Comparison of ENCODE assay signal across 11 cellular contexts in the genomic region with DNA sequence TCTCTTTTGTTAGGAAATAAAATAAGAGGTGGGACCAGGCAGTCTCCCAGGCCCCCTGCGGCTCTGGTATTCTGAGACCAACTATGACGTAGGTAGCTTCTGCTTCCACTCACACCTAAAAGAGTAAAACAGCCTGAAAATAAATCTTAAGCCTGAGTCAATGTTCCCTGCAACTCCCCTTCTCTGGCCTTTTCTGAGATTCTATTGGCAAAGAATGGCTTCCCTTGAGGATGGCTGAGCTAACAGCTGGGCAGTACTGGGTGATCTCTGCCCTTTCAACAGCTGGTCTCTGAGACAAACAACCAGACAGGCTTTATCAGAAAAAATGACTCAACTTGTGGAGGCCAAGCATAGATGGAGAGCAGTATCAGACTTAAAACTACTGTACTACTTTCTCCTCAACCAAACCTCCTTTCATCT. TPM values are rescaled to one million over a fixed set of nuclear protein-coding genes. Genes with fewer than 3 reads are reported as not detected.
DNase-seq lines count a peak whose midpoint lies in the region; ATAC-seq, FAIRE-seq and TF ChIP-seq lines count a peak whose summit lies in the region.
"Had no signal": no experiment of that assay in that cellular context is flagged by ENCODE, and none has a peak within 500 bp of the region (broad histone marks: within the 10 kb centered on the region; RNA-seq: fewer than 3 reads in every experiment).

No MANE protein-coding gene starts in this region.

- WGBS in mesodermal cell (ENCODE audit: insufficient coverage in 2 of 2), 2 experiments = 83% methylated on average over 2 of the region's 2 CpGs; no CpG with 5 or more reads in 1 of the 2 experiments

- no peaks in the 10 kb centered on the region for H3K9me3 ChIP-seq in endothelial cell of umbilical vein (replicated peaks; ENCODE audit: control insufficient read depth, insufficient read depth, low read length)
- H3K9me3 ChIP-seq in mesodermal cell (ENCODE audit: control insufficient read depth, low read length) = no peaks in the 10 kb centered on the region
- H3K9me3 ChIP-seq in tibial artery = no peaks in the 10 kb centered on the region

- DNase-seq in MV-4-11 (lab: John Stamatoyannopoulos, UW) (peak; percentile 5), endothelial cell of umbilical vein (ENCODE audit: low read depth, low spot score) (peak; percentile 79), tibial artery (peak; percentile 69 to 73), NCI-H2107 treated with DMSO at 0.1 percent for 48 hours (lab: John Stamatoyannopoulos, UW; ENCODE audit: unreplicated experiment) (no peak)
- no peak for DNase-seq in stimulated activated CD4-positive, alpha-beta T cell treated with anti-CD3 and anti-CD28 coated beads, Interleukin-2, amount 100 ng/mL, for 24 hours
- DNase-seq: activated CD4-positive, alpha-beta T cell treated with anti-CD3 and anti-CD28 coated beads, Interleukin-2, amount 50 U/mL, for 4 hours; PC-3; stimulated activated CD4-positive, alpha-beta T cell treated with anti-CD3 and anti-CD28 coated beads, Interleukin-15, amount 100 ng/mL, for 24 hours had no signal

- BruUV-seq in endothelial cell of umbilical vein (replicated peaks; lab: Mats Ljungman, UMichigan) = no TSS peak

- H3K9me1 ChIP-seq in endothelial cell of umbilical vein (replicated peaks; ENCODE audit: control insufficient read depth, extremely low read depth, insufficient read depth, low read length) = no peaks in the 10 kb centered on the region

- no peak for TF ChIP-seq CTCF in endothelial cell of umbilical vein (IDR thresholded peaks at IDR 0.05; ENCODE audit: extremely low read depth in 1 of 2, insufficient read depth in 1 of 2, low read depth in 1 of 2, low read length in 2 of 2)
- no peak for TF ChIP-seq CTCF in tibial artery (IDR thresholded peaks at IDR 0.05)

- H4K20me1 ChIP-seq in endothelial cell of umbilical vein (replicated peaks; ENCODE audit: control insufficient read depth, extremely low read depth, insufficient read depth, low read length) = peaks cover 3% of the 10 kb centered on the region

- H3K4me1 ChIP-seq in endothelial cell of umbilical vein (ENCODE audit: control insufficient read depth, extremely low read depth, insufficient read depth, low read length) (no peaks in the 10 kb centered on the region), mesodermal cell (ENCODE audit: control insufficient read depth, insufficient read depth, low read length, poor library complexity, severe bottlenecking) (peaks cover 27% of the 10 kb centered on the region), tibial artery (peaks cover 0 to 94% (median 68%) of the 10 kb centered on the region in 4 donors)

- H3K27ac ChIP-seq in endothelial cell of umbilical vein (ENCODE audit: insufficient read depth, low read depth, low read length) (no peak overlapping the region), mesodermal cell (ENCODE audit: low read depth, low read length, severe bottlenecking) (peak overlapping the region; percentile 37), tibial artery (peak overlapping the region; percentile 69 to 83)
- H3K27ac ChIP-seq: cardiac muscle cell had no signal

- no peak for TF ChIP-seq POLR2A in endothelial cell of umbilical vein (IDR thresholded peaks at IDR 0.05; ENCODE audit: low read depth, low read length)

- H2AFZ ChIP-seq in endothelial cell of umbilical vein (ENCODE audit: low read depth, low read length) = no peak overlapping the region

- POLR2A ChIA-PET in endothelial cell of umbilical vein (lab: Charles Lee) = interaction anchor here (0.5 kb wide), 1 partner anchor 1971 kb away, joined by 3 read pairs; no protein-coding TSS in a partner anchor

- peaks cover 53% of the 10 kb centered on the region for H3K79me2 ChIP-seq in endothelial cell of umbilical vein (ENCODE audit: control insufficient read depth, insufficient read depth, low read length)

- dilution Hi-C loops in endothelial cell of umbilical vein (cut with MboI; ENCODE audit: extremely low pct_ligation_motif_present, low sequenced_read_pairs) = no loop called here

- H3K36me3 ChIP-seq in endothelial cell of umbilical vein (ENCODE audit: control insufficient read depth in 2 of 2, extremely low read depth in 1 of 2, insufficient read depth in 2 of 2, low read length in 2 of 2) (no peaks in the 10 kb centered on the region), mesodermal cell (ENCODE audit: control insufficient read depth, insufficient read depth, low read length) (peaks cover 22% of the 10 kb centered on the region), tibial artery (no peaks in the 10 kb centered on the region)
- H3K36me3 ChIP-seq: cardiac muscle cell had no signal

- H3K9ac ChIP-seq in endothelial cell of umbilical vein (replicated peaks; ENCODE audit: extremely low read depth, insufficient read depth, low read length) = no peak overlapping the region

- CTCF ChIA-PET in endothelial cell of umbilical vein (lab: Charles Lee) = interaction anchor here (1.4 kb wide), 1 partner anchor 17 kb away, joined by 3 read pairs; no protein-coding TSS in a partner anchor

- FAIRE-seq in endothelial cell of umbilical vein (lab: Jason Lieb, UNC) = peak; percentile 37

- ATAC-seq in HG02981 (IDR thresholded peaks at IDR 0.05; ENCODE audit: unreplicated experiment) = no peak
- ATAC-seq: PC-3 had no signal

- intact Hi-C loops in endothelial cell of umbilical vein (cut with micrococcal nuclease) (no loop called here), tibial artery (cut with DNase I; ENCODE audit: low total_unique reads) (no loop called here)

- no peak overlapping the region for H3K4me2 ChIP-seq in endothelial cell of umbilical vein (ENCODE audit: insufficient read depth, low read length)

- no peak overlapping the region for H3K4me3 ChIP-seq in endothelial cell of umbilical vein (replicated peaks in 1 of 3; ENCODE audit: insufficient read depth in 1 of 3, low read depth in 1 of 3, low read length in 3 of 3)
- no peak overlapping the region for H3K4me3 ChIP-seq in mesodermal cell (ENCODE audit: extremely low read depth, insufficient read depth, low read length, poor library complexity, severe bottlenecking)
- H3K4me3 ChIP-seq in tibial artery = no peak overlapping the region
- H3K4me3 ChIP-seq: cardiac muscle cell had no signal

- H3K27me3 ChIP-seq in endothelial cell of umbilical vein (ENCODE audit: control insufficient read depth in 2 of 2, insufficient read depth in 2 of 2, low read length in 2 of 2) (no peaks in the 10 kb centered on the region), tibial artery (no peaks in the 10 kb centered on the region)
- H3K27me3 ChIP-seq: cardiac muscle cell had no signal

TF ChIP-seq in endothelial cell of umbilical vein, 7 proteins besides CTCF, POLR2A, EP300 and RAD21:
- TF ChIP-seq GATA2 (IDR thresholded peaks at IDR 0.05; ENCODE audit: insufficient read depth, insufficient read length, low read depth, low read length) = no peak
- TF ChIP-seq, protein P1, sequence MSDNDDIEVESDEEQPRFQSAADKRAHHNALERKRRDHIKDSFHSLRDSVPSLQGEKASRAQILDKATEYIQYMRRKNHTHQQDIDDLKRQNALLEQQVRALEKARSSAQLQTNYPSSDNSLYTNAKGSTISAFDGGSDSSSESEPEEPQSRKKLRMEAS (IDR thresholded peaks at IDR 0.05; ENCODE audit: insufficient read depth, insufficient read length) = no peak
- no peak for TF ChIP-seq MYC (IDR thresholded peaks at IDR 0.05; ENCODE audit: low read depth, low read length)
- no peak for TF ChIP-seq EZH2 (IDR thresholded peaks at IDR 0.05; ENCODE audit: borderline replicate concordance, low read depth, low read length, severe bottlenecking)
- no peak for TF ChIP-seq FOS (IDR thresholded peaks at IDR 0.05; ENCODE audit: borderline replicate concordance, insufficient read depth, low read length)
- no peak for TF ChIP-seq POLR2AphosphoS5 (IDR thresholded peaks at IDR 0.05; ENCODE audit: insufficient read depth, low read depth, low read length)
- TF ChIP-seq JUN (IDR thresholded peaks at IDR 0.05; ENCODE audit: borderline replicate concordance, insufficient read depth, insufficient read length, low read depth) = no peak

RNA-seq across cellular contexts. Expression of gene CREB3L2, which starts 58.7 kb away (rescaled TPM):
- 89.5 and 93.4 TPM in 2 replicates for total RNA-seq in endothelial cell of umbilical vein
- 29.6 and 32.1 TPM in 2 replicates for polyA plus RNA-seq in endothelial cell of umbilical vein
- polyA plus RNA-seq in endothelial cell of umbilical vein (2011; cell fraction: cytosol; rRNA removed) = 33.1 and 33.4 TPM in 2 replicates
- 36.1 and 37.2 TPM in 2 replicates for polyA plus RNA-seq in endothelial cell of umbilical vein (2011; cell fraction: nucleus; rRNA removed)
- polyA plus RNA-seq in endothelial cell of umbilical vein (2012) = 26.6 and 30.7 TPM in 2 replicates
- polyA minus RNA-seq in endothelial cell of umbilical vein = 79.8 and 96.8 TPM in 2 replicates
- polyA minus RNA-seq in endothelial cell of umbilical vein (2011; cell fraction: cytosol; rRNA and poly(A)+ RNA removed) = 14.5 TPM
- 110 and 141 TPM in 2 replicates for polyA minus RNA-seq in endothelial cell of umbilical vein (2011; cell fraction: nucleus; rRNA and poly(A)+ RNA removed)
- 40.4 TPM for polyA plus RNA-seq in mesodermal cell (2013, experiment 1 of 2)
- polyA plus RNA-seq in mesodermal cell (2013, experiment 2 of 2) = 40.1 TPM

Comparison
In these comparisons a context has a peak if more than half of its experiments do, and no peak if none do; other contexts are left out.
1. DNase-seq: peak in MV-4-11 (single experiment), endothelial cell of umbilical vein (single experiment) and tibial artery (2 of 2); none in stimulated activated CD4-positive, alpha-beta T cell treated with anti-CD3 and anti-CD28 coated beads, Interleukin-2, amount 100 ng/mL, for 24 hours (0 of 2) and NCI-H2107 treated with DMSO at 0.1 percent for 48 hours (single experiment).